8 cellular contexts compared by ENCODE assay signal in the genomic region with DNA sequence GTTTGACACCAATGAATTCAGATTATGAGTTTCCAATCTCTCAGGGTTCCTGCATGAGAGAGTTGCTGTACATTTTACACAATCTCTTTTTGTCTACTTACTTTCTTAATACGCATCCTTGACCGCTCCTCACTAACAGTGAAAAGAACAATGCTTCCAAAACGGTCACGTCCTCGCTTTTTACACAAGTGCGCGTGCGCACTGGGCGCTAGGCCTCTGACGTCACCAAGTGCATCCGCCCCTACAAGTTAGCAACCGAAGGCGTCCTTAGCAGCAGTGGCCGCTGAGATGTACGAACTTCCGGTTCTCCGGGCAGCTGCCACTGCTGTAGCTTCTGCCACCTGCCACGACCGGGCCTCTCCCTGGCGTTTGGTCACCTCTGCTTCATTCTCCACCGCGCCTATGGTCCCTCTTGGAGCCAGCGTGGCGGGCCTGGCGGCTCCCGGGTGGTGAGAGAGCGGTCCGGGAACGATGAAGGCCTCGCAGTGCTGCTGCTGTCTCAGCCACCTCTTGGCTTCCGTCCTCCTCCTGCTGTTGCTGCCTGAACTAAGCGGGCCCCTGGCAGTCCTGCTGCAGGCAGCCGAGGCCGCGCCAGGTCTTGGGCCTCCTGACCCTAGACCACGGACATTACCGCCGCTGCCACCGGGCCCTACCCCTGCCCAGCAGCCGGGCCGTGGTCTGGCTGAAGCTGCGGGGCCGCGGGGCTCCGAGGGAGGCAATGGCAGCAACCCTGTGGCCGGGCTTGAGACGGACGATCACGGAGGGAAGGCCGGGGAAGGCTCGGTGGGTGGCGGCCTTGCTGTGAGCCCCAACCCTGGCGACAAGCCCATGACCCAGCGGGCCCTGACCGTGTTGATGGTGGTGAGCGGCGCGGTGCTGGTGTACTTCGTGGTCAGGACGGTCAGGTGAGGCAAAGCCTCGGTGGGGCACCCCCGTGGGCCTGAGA. TPM values are rescaled to one million over a fixed set of nuclear protein-coding genes. Genes with fewer than 3 reads are reported as not detected.
DNase-seq lines count a peak whose midpoint lies in the region; TF ChIP-seq lines count a peak whose summit lies in the region.

A gene (plus strand): TSS at position 315 of the 946 bp plus-strand sequence. CDS start 157 bp downstream, at position 472.

- H3K27ac Mint-ChIP-seq in activated naive CD4-positive, alpha-beta T cell treated with anti-CD3 and anti-CD28 coated beads, Interleukin-2, amount 50 U/mL, for 24 hours = peak within 1 kb of the TSS; percentile 96

- peak within 1 kb of the TSS; percentile 79 for H3K27ac ChIP-seq in temporal lobe (ENCODE audit: low read depth, low read length)

- H3K4me1 Mint-ChIP-seq in activated naive CD4-positive, alpha-beta T cell treated with anti-CD3 and anti-CD28 coated beads, Interleukin-2, amount 50 U/mL, for 24 hours = peaks cover 34% of the 10 kb centered on the region

- peaks cover 15% of the 10 kb centered on the region for H3K9me3 Mint-ChIP-seq in activated naive CD4-positive, alpha-beta T cell treated with anti-CD3 and anti-CD28 coated beads, Interleukin-2, amount 50 U/mL, for 24 hours

- H3K4me3 Mint-ChIP-seq in activated naive CD4-positive, alpha-beta T cell treated with anti-CD3 and anti-CD28 coated beads, Interleukin-2, amount 50 U/mL, for 24 hours = peak within 1 kb of the TSS; percentile 93

- no peaks in the 10 kb centered on the region for H3K27me3 Mint-ChIP-seq in activated naive CD4-positive, alpha-beta T cell treated with anti-CD3 and anti-CD28 coated beads, Interleukin-2, amount 50 U/mL, for 24 hours

- peak within 1 kb of the TSS; percentile 83 for H3K4me3 ChIP-seq in HFF-Myc (replicated peaks; ENCODE audit: low read depth, low read length)

- no peak for TF ChIP-seq CTCF in HFF-Myc (IDR thresholded peaks at IDR 0.05; ENCODE audit: low read depth, low read length, missing control alignments)

- peaks cover 15% of the 10 kb centered on the region for H3K36me3 Mint-ChIP-seq in activated naive CD4-positive, alpha-beta T cell treated with anti-CD3 and anti-CD28 coated beads, Interleukin-2, amount 50 U/mL, for 24 hours

- DNase-seq in GM03348 (ENCODE audit: low spot score) (peak; percentile 93), HFF-Myc (ENCODE audit: extremely low read depth, low read depth) (peak; percentile 92), NAMALWA (ENCODE audit: low spot score) (peak; percentile 98), SK-N-DZ (ENCODE audit: low spot score) (peak; percentile 97), globus pallidus (ENCODE audit: low spot score) (peak; percentile 96), occipital lobe (lab: John Stamatoyannopoulos, UW) (peak; percentile 94)

RNA-seq across cellular contexts. Expression of the gene that starts here (rescaled TPM):
- polyA plus RNA-seq in SK-N-DZ (2014; cell fraction: cytosol; rRNA removed) = 13.2 and 18.6 TPM in 2 replicates
- 7.8 and 14.8 TPM in 2 replicates for polyA plus RNA-seq in SK-N-DZ (2014; cell fraction: nucleus; rRNA removed)
- total RNA-seq in occipital lobe = 24.5 TPM
- total RNA-seq in temporal lobe = 15.0 TPM

Comparison
In these comparisons a context has a peak if more than half of its experiments do, and no peak if none do; other contexts are left out.
1. Peak in every context shown above with its lines: DNase-seq, H3K4me3 ChIP-seq and H3K27ac ChIP-seq.